ENCODE assay signal across 10 cellular contexts in genomic region chr20:48789185-48789668, GRCh38.
DNase-seq lines count a peak whose midpoint lies in the region; ATAC-seq and TF ChIP-seq lines count a peak whose summit lies in the region.
"Had no signal": no experiment of that assay in that cellular context is flagged by ENCODE, and none has a peak within 500 bp of the region (broad histone marks: within the 10 kb centered on the region; RNA-seq: fewer than 3 reads in every experiment).

No MANE protein-coding gene starts in this region.

- H3K27ac ChIP-seq in layer of hippocampus (ENCODE audit: low read depth, low read length), result peak overlapping the region; percentile 22
- H3K27ac ChIP-seq: body of pancreas had no signal

- peak; percentile 14 for ATAC-seq in GM21390 (IDR thresholded peaks at IDR 0.05; ENCODE audit: unreplicated experiment)
- ATAC-seq in HG03442 (IDR thresholded peaks at IDR 0.05; ENCODE audit: unreplicated experiment), result peak; percentile 28
- no peak for ATAC-seq in HG02970 (IDR thresholded peaks at IDR 0.05; ENCODE audit: low FRiP score, unreplicated experiment)
- ATAC-seq: body of pancreas had no signal

- in situ Hi-C loops in GM13976 (cut with MboI; ENCODE audit: low sequenced_read_pairs, unreplicated experiment), result no loop called here

- no peaks in the 10 kb centered on the region for H3K27me3 ChIP-seq in layer of hippocampus (ENCODE audit: control insufficient read depth, insufficient read depth, low read length)
- H3K27me3 ChIP-seq: body of pancreas had no signal

- peak; percentile 58 for DNase-seq in GM13976 (ENCODE audit: low spot score)
- no peak for DNase-seq in iPS-NIHi11 (ENCODE audit: low spot score)
- no peak for DNase-seq in amniotic stem cell (lab: John Stamatoyannopoulos, UW)
- DNase-seq in T1000 (lab: John Stamatoyannopoulos, UW), result no peak
- DNase-seq: NK-92 treated with Interleukin-12 subunit alpha and Interleukin-12 subunit beta, amount 100 ng/mL, for 24 hours had no signal

- TF ChIP-seq CTCF in GM13976 (IDR thresholded peaks at IDR 0.05; ENCODE audit: borderline replicate concordance, control extremely low read depth, extremely low read depth, insufficient read depth, missing control alignments), result no peak
